12 cellular contexts compared by ENCODE assay signal in the genomic region with DNA sequence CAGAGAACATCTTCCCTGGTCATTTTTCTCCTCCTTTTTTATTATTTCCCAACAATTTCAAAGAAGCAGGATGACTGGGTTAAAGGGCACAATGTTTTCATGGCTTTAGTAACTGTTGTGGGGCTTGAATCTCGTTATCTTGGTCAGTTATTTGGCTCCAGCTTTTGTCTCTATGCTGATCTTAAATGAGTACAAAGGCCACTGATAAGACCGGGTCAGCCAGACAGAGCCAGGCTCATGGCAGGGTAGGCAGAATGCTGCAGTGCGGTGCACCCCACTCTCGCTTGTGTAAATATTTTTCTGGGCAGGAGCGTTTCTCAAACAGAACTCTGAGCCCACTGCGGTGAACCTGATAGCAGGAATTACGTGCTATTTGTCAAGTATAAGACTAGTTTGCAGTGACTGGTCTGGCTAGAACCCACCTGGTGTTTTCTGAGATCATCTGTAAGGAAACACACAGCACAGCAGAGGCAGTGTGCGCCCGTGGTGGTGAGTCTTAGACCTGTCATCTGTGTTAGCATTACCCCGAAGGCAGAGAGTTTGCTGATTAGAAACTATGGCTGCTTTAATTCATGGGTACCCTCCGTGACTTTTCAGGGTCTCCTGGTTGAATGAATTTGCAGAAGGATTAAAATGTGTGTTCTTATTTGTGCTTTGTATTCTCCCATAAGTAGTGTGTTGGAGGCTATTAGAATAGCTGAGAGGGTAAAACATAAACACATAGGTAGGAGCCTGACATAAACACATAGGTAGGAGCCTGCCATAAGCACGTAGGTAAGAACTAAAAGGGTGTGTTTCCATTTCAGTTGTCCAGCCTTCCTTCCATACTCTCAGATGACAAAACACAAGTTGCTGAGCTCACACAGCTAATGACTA.
DNase-seq lines count a peak whose midpoint lies in the region; TF ChIP-seq lines count a peak whose summit lies in the region.
"Had no signal": no experiment of that assay in that cellular context is flagged by ENCODE, and none has a peak within 500 bp of the region (broad histone marks: within the 10 kb centered on the region; RNA-seq: fewer than 3 reads in every experiment).

No MANE protein-coding gene starts in this region.

- H3K36me3 ChIP-seq in iPS-20b (ENCODE audit: insufficient read depth, low read depth, low read length) (no peaks in the 10 kb centered on the region), sigmoid colon (no peaks in the 10 kb centered on the region)
- H3K36me3 ChIP-seq: HAP-1 had no signal

- H3K4me3 ChIP-seq in iPS-20b (ENCODE audit: low read length) (peak overlapping the region; percentile 9; the same call in 1 of the 2 replicates), sigmoid colon (peak overlapping the region in 1 of 4 donors; percentile 7)
- H3K4me3 ChIP-seq: HAP-1, PC-9 had no signal

- H4K91ac ChIP-seq in H9 (ENCODE audit: insufficient read length, low read depth, low read length) = no peak overlapping the region

- H3K9ac ChIP-seq in H9 (ENCODE audit: extremely low read depth, insufficient read length, low read length) (no peak overlapping the region), iPS-20b (ENCODE audit: low read depth, low read length) (no peak overlapping the region; the same call in 1 of the 2 replicates)

- H2BK5ac ChIP-seq in H9 (ENCODE audit: insufficient read length, low read length) = no peak overlapping the region

- peaks cover 31 to 34% of the 10 kb centered on the region in 2 experiments for H3K4me1 Mint-ChIP-seq in H9
- H3K4me1 Mint-ChIP-seq in brain = peaks cover 25% of the 10 kb centered on the region

- H3K9me3 Mint-ChIP-seq in H9 (peaks cover 2 to 9% of the 10 kb centered on the region in 2 experiments; a peak in 2 of 5 replicates), brain (peaks cover 0 to 8% (median 0%) of the 10 kb centered on the region in 5 experiments)

- H3K4me2 ChIP-seq in H9 (ENCODE audit: insufficient read depth, insufficient read length, low read length) = no peak overlapping the region
- H3K4me2 ChIP-seq: PC-9 had no signal

- no peak for TF ChIP-seq POLR2A in sigmoid colon (IDR thresholded peaks at IDR 0.05)

- H3K79me2 ChIP-seq in H9 (ENCODE audit: insufficient read depth, low read length) = no peaks in the 10 kb centered on the region

- DNase-seq in H9 (no peak), sigmoid colon (no peak), NCI-H1436 treated with DMSO at 0.1 percent for 48 hours (lab: John Stamatoyannopoulos, UW) (no peak), GM19240 (ENCODE audit: insufficient read length, low spot score) (no peak), SW 1271 (lab: John Stamatoyannopoulos, UW) (no peak), NOMO-1 treated with dmso at 0.1 percent for 144 hours (lab: John Stamatoyannopoulos, UW; ENCODE audit: unreplicated experiment) (no peak)
- DNase-seq: activated naive CD4-positive, alpha-beta T cell treated with anti-CD3 and anti-CD28 coated beads, Interleukin-2, amount 50 U/mL, for 16 hours; NCI-H1105 treated with DMSO at 0.1 percent for 48 hours; PC-9 had no signal

- H3K18ac ChIP-seq in H9 (ENCODE audit: insufficient read length, low read depth, low read length) = no peak overlapping the region

- no peaks in the 10 kb centered on the region for H3K27me3 ChIP-seq in H9 (ENCODE audit: insufficient read depth, low read length)
- no peaks in the 10 kb centered on the region for H3K27me3 ChIP-seq in iPS-20b (ENCODE audit: insufficient read depth, low read length)
- H3K27me3 ChIP-seq in sigmoid colon = no peaks in the 10 kb centered on the region

- no peak for TF ChIP-seq EP300 in sigmoid colon (IDR thresholded peaks at IDR 0.05)

- intact Hi-C loops in sigmoid colon (cut with DNase I) = no loop called here

- H3K4me3 Mint-ChIP-seq in H9 (no peak overlapping the region), brain (peak overlapping the region in 1 of 5 experiments; percentile 53)

- peak overlapping the region in 2 of 3 experiments; percentile 78 to 80; a peak in 4 of 7 replicates for H3K27ac Mint-ChIP-seq in H9
- peak overlapping the region in 3 of 5 experiments; percentile 47 to 93 (median 56) for H3K27ac Mint-ChIP-seq in brain

- H3K9me3 ChIP-seq in H9 (ENCODE audit: control insufficient read depth, low read depth, low read length) (no peaks in the 10 kb centered on the region), iPS-20b (ENCODE audit: insufficient read depth, low read depth, low read length) (no peaks in the 10 kb centered on the region), sigmoid colon (no peaks in the 10 kb centered on the region)
- H3K9me3 ChIP-seq: HAP-1 had no signal

- H3K36me3 Mint-ChIP-seq in H9 (ENCODE audit: insufficient read depth in 1 of 3, low read depth in 3 of 3) (peaks cover 0 to 15% (median 8%) of the 10 kb centered on the region in 3 experiments; a peak in 5 of 7 replicates), brain (no peaks in the 10 kb centered on the region)

- WGBS in H9 (ENCODE audit: extremely low coverage, insufficient read length, low lambda C conversion rate) = no CpG with 5 or more reads among the region's 12 CpGs
- WGBS in sigmoid colon, 2 donors = 22 to 63% methylated on average over 12 of the region's 12 CpGs

- no peak overlapping the region for H2AFZ ChIP-seq in H9 (ENCODE audit: low read length)
- H2AFZ ChIP-seq: PC-9 had no signal

- no peak overlapping the region for H2BK120ac ChIP-seq in H9 (ENCODE audit: low read depth, low read length, poor library complexity, severe bottlenecking)

- no peak overlapping the region for H2BK12ac ChIP-seq in H9 (ENCODE audit: insufficient read length, low read depth, low read length)

- no peaks in the 10 kb centered on the region for H4K20me1 ChIP-seq in H9 (ENCODE audit: control insufficient read depth, insufficient read depth, insufficient read length)

- H3T11ph ChIP-seq in H9 (ENCODE audit: low read length) = no peak overlapping the region

- no peaks in the 10 kb centered on the region for H3K79me1 ChIP-seq in H9 (ENCODE audit: insufficient read depth, low read depth, low read length, poor library complexity, severe bottlenecking)

- H2BK20ac ChIP-seq in H9 (ENCODE audit: low read depth, low read length, poor library complexity, severe bottlenecking) = no peak overlapping the region

- H3K4me1 ChIP-seq in H9 (ENCODE audit: insufficient read depth, low read length) (peaks cover 2% of the 10 kb centered on the region; the same call in 1 of the 2 replicates), iPS-20b (ENCODE audit: insufficient read depth, low read length) (peaks cover 28% of the 10 kb centered on the region), sigmoid colon (peaks cover 0 to 55% (median 44%) of the 10 kb centered on the region in 4 donors)

- H3K14ac ChIP-seq in H9 (ENCODE audit: insufficient read depth, low read length) = no peak overlapping the region

- H3K27ac ChIP-seq in H9 (ENCODE audit: insufficient read length, low read depth, low read length) (no peak overlapping the region), iPS-20b (ENCODE audit: low read length) (no peak overlapping the region), sigmoid colon (peak overlapping the region; percentile 80 to 96 (median 84))
- H3K27ac ChIP-seq: PC-9 had no signal

- H3K27me3 Mint-ChIP-seq in H9 (ENCODE audit: low read depth) = no peaks in the 10 kb centered on the region
- H3K27me3 Mint-ChIP-seq in brain = no peaks in the 10 kb centered on the region

- no peak overlapping the region for H2BK15ac ChIP-seq in H9 (ENCODE audit: low read depth, low read length)

- no peak overlapping the region for H3K23ac ChIP-seq in H9 (ENCODE audit: insufficient read length, low read depth, low read length)

- no peak overlapping the region for H3K4ac ChIP-seq in H9 (ENCODE audit: low read depth, low read length)

- TF ChIP-seq CTCF in H9 (conservative IDR thresholded peaks at IDR 0.05) = no peak
- TF ChIP-seq CTCF in brain (conservative IDR thresholded peaks at IDR 0.05) = no peak
- no peak for TF ChIP-seq CTCF in sigmoid colon (IDR thresholded peaks at IDR 0.05)

- H4K5ac ChIP-seq in H9 (ENCODE audit: insufficient read length, low read depth, low read length) = no peak overlapping the region

- no peak overlapping the region for H3K56ac ChIP-seq in H9 (ENCODE audit: insufficient read length, low read depth, low read length)

- no peak overlapping the region for H2AK5ac ChIP-seq in H9 (ENCODE audit: insufficient read length, low read length)

- no peaks in the 10 kb centered on the region for H3K23me2 ChIP-seq in H9 (ENCODE audit: insufficient read length, low read depth, low read length, poor library complexity, severe bottlenecking)

- H4K8ac ChIP-seq in H9 (replicated peaks; ENCODE audit: insufficient read length, low read depth, low read length) = no peak overlapping the region

Comparison
In these comparisons a context has a peak if more than half of its experiments do, and no peak if none do; other contexts are left out.
1. H3K27ac ChIP-seq: peak in sigmoid colon (4 of 4); none in H9 (single experiment) and iPS-20b (single experiment).